ENCODE assay signal across 23 cellular contexts in genomic region chr4:88188738-88189417, GRCh38. TPM values are rescaled to one million over a fixed set of nuclear protein-coding genes. Genes with fewer than 3 reads are reported as not detected.
A peak's percentile ranks its signal among the peaks of the same experiment; 100 is the strongest.
DNase-seq lines count a peak whose midpoint lies in the region; ATAC-seq, FAIRE-seq and TF ChIP-seq lines count a peak whose summit lies in the region.
"Had no signal": no experiment of that assay in that cellular context is flagged by ENCODE, and none has a peak within 500 bp of the region (broad histone marks: within the 10 kb centered on the region; RNA-seq: fewer than 3 reads in every experiment).

No MANE protein-coding gene starts in this region.

- FAIRE-seq in bronchial epithelial cell (lab: Jason Lieb, UNC): no peak
- FAIRE-seq: A549, HTR-8/SVneo had no signal

- H2AK5ac ChIP-seq in mesendoderm (ENCODE audit: low read length): no peak overlapping the region

- no peak overlapping the region for H3K56ac ChIP-seq in mesendoderm (ENCODE audit: low read length)

- POLR2A ChIA-PET in activated CD4-positive, alpha-beta memory T cell treated with anti-CD3 and anti-CD28 coated beads for 36 hours (lab: Charles Lee): no interaction called here
- POLR2A ChIA-PET in activated CD4-positive, alpha-beta memory T cell treated with anti-CD3 and anti-CD28 coated beads, Interleukin-2, amount 10 ng/mL, durations not matched to agents 7 days and 5 days (lab: Charles Lee): no interaction called here

- no peak overlapping the region for H3K4me3 ChIP-seq in GM23338
- no peak overlapping the region for H3K4me3 ChIP-seq in bronchial epithelial cell (ENCODE audit: low read depth, low read length)
- no peak overlapping the region for H3K4me3 ChIP-seq in neural progenitor cell
- H3K4me3 ChIP-seq in mesendoderm (ENCODE audit: low read length): no peak overlapping the region
- H3K4me3 ChIP-seq: A549, BLaER1, HAP-1, MG63 had no signal

- no peaks in the 10 kb centered on the region; the same call in 1 of the 2 replicates for H3K4me1 ChIP-seq in GM23338 (ENCODE audit: insufficient read depth)
- peaks cover 5% of the 10 kb centered on the region for H3K4me1 ChIP-seq in neural progenitor cell
- H3K4me1 ChIP-seq in mesendoderm (ENCODE audit: control insufficient read depth, low read depth, low read length): no peaks in the 10 kb centered on the region

- no peak overlapping the region for H3K4ac ChIP-seq in mesendoderm (ENCODE audit: low read depth, low read length)

- no peak overlapping the region for H2BK5ac ChIP-seq in mesendoderm (ENCODE audit: low read length)

- no peak overlapping the region for H4K5ac ChIP-seq in mesendoderm (ENCODE audit: low read length)

- intact Hi-C loops in activated CD4-positive, alpha-beta memory T cell treated with anti-CD3 and anti-CD28 coated beads for 36 hours (cut with micrococcal nuclease): no loop called here

- H3K27ac Mint-ChIP-seq in activated CD4-positive, alpha-beta memory T cell treated with anti-CD3 and anti-CD28 coated beads for 36 hours: no peak overlapping the region
- H3K27ac Mint-ChIP-seq in activated CD4-positive, alpha-beta memory T cell treated with anti-CD3 and anti-CD28 coated beads, Interleukin-2, amount 10 ng/mL, durations not matched to agents 7 days and 5 days: no peak overlapping the region
- H3K27ac Mint-ChIP-seq in GM23338 (no peak overlapping the region), neural progenitor cell (no peak overlapping the region)
- H3K27ac Mint-ChIP-seq: CD4-positive, alpha-beta memory T cell; IgD-negative memory B cell had no signal

- H3K9ac ChIP-seq in neural progenitor cell: no peak overlapping the region
- no peak overlapping the region for H3K9ac ChIP-seq in mesendoderm (ENCODE audit: low read length)
- H3K9ac ChIP-seq: BLaER1 had no signal

- H3K79me2 ChIP-seq in GM23338 (replicated peaks; ENCODE audit: insufficient read depth): no peaks in the 10 kb centered on the region
- H3K79me2 ChIP-seq in neural progenitor cell (ENCODE audit: low read depth): no peaks in the 10 kb centered on the region
- no peaks in the 10 kb centered on the region for H3K79me2 ChIP-seq in mesendoderm (ENCODE audit: control insufficient read depth, insufficient read depth, low read length)

- no peak overlapping the region for H3K23ac ChIP-seq in mesendoderm (ENCODE audit: low read length)

- no CpG with 5 or more reads among the region's 6 CpGs for WGBS in mesendoderm (ENCODE audit: extremely low coverage, insufficient coverage, low lambda C conversion rate)

- CTCF ChIA-PET in activated CD4-positive, alpha-beta memory T cell treated with anti-CD3 and anti-CD28 coated beads for 36 hours (lab: Charles Lee): no interaction called here
- CTCF ChIA-PET in activated CD4-positive, alpha-beta memory T cell treated with anti-CD3 and anti-CD28 coated beads, Interleukin-2, amount 10 ng/mL, durations not matched to agents 7 days and 5 days (lab: Charles Lee): no interaction called here

- no peaks in the 10 kb centered on the region for H3K36me3 Mint-ChIP-seq in activated CD4-positive, alpha-beta memory T cell treated with anti-CD3 and anti-CD28 coated beads for 36 hours
- H3K36me3 Mint-ChIP-seq in activated CD4-positive, alpha-beta memory T cell treated with anti-CD3 and anti-CD28 coated beads, Interleukin-2, amount 10 ng/mL, durations not matched to agents 7 days and 5 days (ENCODE audit: low read depth): no peaks in the 10 kb centered on the region
- H3K36me3 Mint-ChIP-seq in GM23338 (ENCODE audit: low read depth) (no peaks in the 10 kb centered on the region), neural progenitor cell (no peaks in the 10 kb centered on the region)
- H3K36me3 Mint-ChIP-seq: CD4-positive, alpha-beta memory T cell; IgD-negative memory B cell had no signal

- no peaks in the 10 kb centered on the region; the same call in 1 of the 2 replicates for H3K9me2 ChIP-seq in GM23338 (ENCODE audit: insufficient read depth)

- H3K18ac ChIP-seq in mesendoderm (ENCODE audit: low read length): no peak overlapping the region

- H3K36me3 ChIP-seq in GM23338 (ENCODE audit: insufficient read depth): no peaks in the 10 kb centered on the region
- no peaks in the 10 kb centered on the region for H3K36me3 ChIP-seq in bronchial epithelial cell (ENCODE audit: control insufficient read depth, insufficient read depth, low read length)
- H3K36me3 ChIP-seq in neural progenitor cell: no peaks in the 10 kb centered on the region
- no peaks in the 10 kb centered on the region for H3K36me3 ChIP-seq in mesendoderm (ENCODE audit: control insufficient read depth, insufficient read depth, low read length)
- H3K36me3 ChIP-seq: BLaER1, HAP-1, MG63 had no signal

- H3F3A ChIP-seq in GM23338 (replicated peaks; ENCODE audit: low read depth) (no peaks in the 10 kb centered on the region), neural progenitor cell (ENCODE audit: low read depth) (no peaks in the 10 kb centered on the region)

- no peak overlapping the region for H4K8ac ChIP-seq in mesendoderm (ENCODE audit: low read depth, low read length)

- H3K27me3 ChIP-seq in GM23338 (ENCODE audit: insufficient read depth) (no peaks in the 10 kb centered on the region), bronchial epithelial cell (ENCODE audit: control insufficient read depth, insufficient read depth, low read length) (no peaks in the 10 kb centered on the region), neural progenitor cell (no peaks in the 10 kb centered on the region), mesendoderm (ENCODE audit: insufficient read depth, low read length, poor library complexity) (no peaks in the 10 kb centered on the region)
- H3K27me3 ChIP-seq: BLaER1, MG63 had no signal

- H3K4me1 Mint-ChIP-seq in activated CD4-positive, alpha-beta memory T cell treated with anti-CD3 and anti-CD28 coated beads for 36 hours (ENCODE audit: low read depth): peaks cover 12% of the 10 kb centered on the region
- H3K4me1 Mint-ChIP-seq in activated CD4-positive, alpha-beta memory T cell treated with anti-CD3 and anti-CD28 coated beads, Interleukin-2, amount 10 ng/mL, durations not matched to agents 7 days and 5 days: peaks cover 8% of the 10 kb centered on the region
- H3K4me1 Mint-ChIP-seq in GM23338 (peaks cover 7% of the 10 kb centered on the region; the same call in 2 of the 3 replicates), neural progenitor cell (peaks cover 2% of the 10 kb centered on the region)
- H3K4me1 Mint-ChIP-seq: IgD-negative memory B cell had no signal

- H2AFZ ChIP-seq in GM23338 (0 out of 2 replicates have a peak overlapping the region, but pooled peaks have one; percentile 28), neural progenitor cell (replicated peaks) (peak overlapping the region; percentile 19)

- H2BK120ac ChIP-seq in mesendoderm (ENCODE audit: low read depth, low read length): no peak overlapping the region

- ATAC-seq in GM23338 (no peak), GM19328 (IDR thresholded peaks at IDR 0.05; ENCODE audit: unreplicated experiment) (no peak)
- ATAC-seq: A549 had no signal

- H3K9me3 Mint-ChIP-seq in activated CD4-positive, alpha-beta memory T cell treated with anti-CD3 and anti-CD28 coated beads for 36 hours: no peaks in the 10 kb centered on the region
- H3K9me3 Mint-ChIP-seq in activated CD4-positive, alpha-beta memory T cell treated with anti-CD3 and anti-CD28 coated beads, Interleukin-2, amount 10 ng/mL, durations not matched to agents 7 days and 5 days: no peaks in the 10 kb centered on the region
- no peaks in the 10 kb centered on the region for H3K9me3 Mint-ChIP-seq in GM23338
- peaks cover 8% of the 10 kb centered on the region for H3K9me3 Mint-ChIP-seq in neural progenitor cell
- H3K9me3 Mint-ChIP-seq: CD4-positive, alpha-beta memory T cell had no signal

- H3K4me2 ChIP-seq in GM23338 (no peak overlapping the region), neural progenitor cell (no peak overlapping the region), mesendoderm (ENCODE audit: low read length) (no peak overlapping the region)

- H4K20me1 ChIP-seq in GM23338 (replicated peaks; ENCODE audit: insufficient read depth) (no peaks in the 10 kb centered on the region), neural progenitor cell (ENCODE audit: low read depth) (no peaks in the 10 kb centered on the region)
- H4K20me1 ChIP-seq: BLaER1 had no signal

- no peak overlapping the region for H3K27ac ChIP-seq in GM23338 (ENCODE audit: low read depth)
- H3K27ac ChIP-seq in neural progenitor cell: no peak overlapping the region
- no peak overlapping the region for H3K27ac ChIP-seq in mesendoderm (ENCODE audit: low read depth, low read length)
- H3K27ac ChIP-seq: BLaER1, HL-60 had no signal

- H3K4me3 Mint-ChIP-seq in activated CD4-positive, alpha-beta memory T cell treated with anti-CD3 and anti-CD28 coated beads for 36 hours: no peak overlapping the region
- H3K4me3 Mint-ChIP-seq in activated CD4-positive, alpha-beta memory T cell treated with anti-CD3 and anti-CD28 coated beads, Interleukin-2, amount 10 ng/mL, durations not matched to agents 7 days and 5 days: no peak overlapping the region
- H3K4me3 Mint-ChIP-seq in GM23338 (no peak overlapping the region), neural progenitor cell (no peak overlapping the region)
- H3K4me3 Mint-ChIP-seq: CD4-positive, alpha-beta memory T cell had no signal

- H3K9me3 ChIP-seq in neural progenitor cell (ENCODE audit: low read depth): no peaks in the 10 kb centered on the region
- H3K9me3 ChIP-seq: A549, HAP-1 had no signal

- peak; percentile 34 for DNase-seq in activated CD4-positive, alpha-beta memory T cell treated with anti-CD3 and anti-CD28 coated beads for 36 hours
- no peak for DNase-seq in activated CD4-positive, alpha-beta memory T cell treated with anti-CD3 and anti-CD28 coated beads, Interleukin-2, amount 10 ng/mL, durations not matched to agents 7 days and 5 days
- no peak for DNase-seq in GM23338 (ENCODE audit: low spot score)
- DNase-seq in bronchial epithelial cell (ENCODE audit: low read depth): peak; percentile 72
- DNase-seq in neural progenitor cell (ENCODE audit: low spot score): no peak
- no peak for DNase-seq in mesendoderm
- DNase-seq: CD4-positive, alpha-beta memory T cell; DMS153; GDM1; Karpas-422; MG63; NCI-H1048; NCI-H1436; NCI-H1930; NCI-H226; NCI-H524 treated with DMSO at 0.1 percent for 48 hours had no signal

- H3K79me1 ChIP-seq in mesendoderm (ENCODE audit: low read length): no peaks in the 10 kb centered on the region

- no peak for TF ChIP-seq CTCF in GM23338 (conservative IDR thresholded peaks at IDR 0.05; ENCODE audit: low read depth in 2 of 2)
- no peak for TF ChIP-seq CTCF in bronchial epithelial cell (IDR thresholded peaks at IDR 0.05; ENCODE audit: insufficient read depth, low read length, severe bottlenecking)
- no peak for TF ChIP-seq CTCF in neural progenitor cell (IDR thresholded peaks at IDR 0.05)

- H3K27me3 Mint-ChIP-seq in activated CD4-positive, alpha-beta memory T cell treated with anti-CD3 and anti-CD28 coated beads for 36 hours: no peaks in the 10 kb centered on the region
- peaks cover 10% of the 10 kb centered on the region for H3K27me3 Mint-ChIP-seq in activated CD4-positive, alpha-beta memory T cell treated with anti-CD3 and anti-CD28 coated beads, Interleukin-2, amount 10 ng/mL, durations not matched to agents 7 days and 5 days
- peaks cover 2% of the 10 kb centered on the region for H3K27me3 Mint-ChIP-seq in GM23338 (ENCODE audit: insufficient read depth, low read depth, poor library complexity)
- no peaks in the 10 kb centered on the region for H3K27me3 Mint-ChIP-seq in neural progenitor cell (ENCODE audit: insufficient read depth, low read depth)
- H3K27me3 Mint-ChIP-seq: IgD-negative memory B cell had no signal

- H2BK15ac ChIP-seq in mesendoderm (replicated peaks; ENCODE audit: low read depth): no peak overlapping the region

RNA-seq across cellular contexts. Expression of gene ABCG2, which starts 30.4 kb away (rescaled TPM):
- under 1 TPM; 0.75 to 0.81 TPM for total RNA-seq in activated CD4-positive, alpha-beta memory T cell treated with anti-CD3 and anti-CD28 coated beads for 36 hours
- total RNA-seq in activated CD4-positive, alpha-beta memory T cell treated with anti-CD3 and anti-CD28 coated beads, Interleukin-2, amount 10 ng/mL, durations not matched to agents 7 days and 5 days: 1 to 10 TPM; 1.0 to 1.2 TPM
- total RNA-seq in GM23338 (2014; rRNA removed; shearing (Covaris generic)): 6.1 and 10.6 TPM in 2 replicates
- 1.5 and 2.2 TPM in 2 replicates for polyA plus RNA-seq in GM23338 (2016; fragmentation: Nextera tagmentation; extraction: Ambion mirVana)
- total RNA-seq in bronchial epithelial cell (under 0.01 and 0.38 TPM in 2 replicates), neural progenitor cell (ENCODE audit: low replicate concordance) (0.62 and 2.4 TPM in 2 replicates)
- polyA plus RNA-seq in mesendoderm (2013, experiment 1 of 2): 19.2 TPM
- polyA plus RNA-seq in mesendoderm (2013, experiment 2 of 2): 19.5 TPM
- polyA plus RNA-seq: IgD-negative memory B cell had no signal

Comparison
In these comparisons a context has a peak if more than half of its experiments do, and no peak if none do; other contexts are left out.
1. DNase-seq: peak in activated CD4-positive, alpha-beta memory T cell treated with anti-CD3 and anti-CD28 coated beads for 36 hours (single experiment) and bronchial epithelial cell (single experiment); none in activated CD4-positive, alpha-beta memory T cell treated with anti-CD3 and anti-CD28 coated beads, Interleukin-2, amount 10 ng/mL, durations not matched to agents 7 days and 5 days (single experiment), GM23338 (single experiment), neural progenitor cell (single experiment) and mesendoderm (single experiment).